Comparison of ENCODE assay signal across 33 cellular contexts in the genomic region with DNA sequence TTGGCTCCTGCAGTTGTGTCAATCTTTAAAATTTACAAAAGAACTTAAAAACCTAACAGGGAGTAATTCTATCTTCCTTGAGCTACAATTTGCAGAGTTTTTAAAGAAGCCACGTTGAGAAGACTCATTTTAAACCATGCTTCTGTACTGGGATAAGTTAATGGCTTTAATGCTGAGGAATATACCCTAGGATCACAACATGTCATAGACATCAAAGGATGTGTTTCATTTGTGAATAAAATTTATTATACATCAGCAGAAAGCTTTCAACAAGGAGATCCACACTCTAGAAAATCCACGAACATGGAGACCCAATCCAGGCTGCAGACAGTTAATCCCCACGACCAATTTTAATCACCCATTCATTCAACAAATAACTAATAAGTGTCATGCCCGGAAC.
DNase-seq lines count a peak whose midpoint lies in the region; ATAC-seq and TF ChIP-seq lines count a peak whose summit lies in the region.
"Had no signal": no experiment of that assay in that cellular context is flagged by ENCODE, and none has a peak within 500 bp of the region (broad histone marks: within the 10 kb centered on the region; RNA-seq: fewer than 3 reads in every experiment).

No MANE protein-coding gene starts in this region.

- no peaks in the 10 kb centered on the region for H3K4me1 ChIP-seq in endocrine pancreas (ENCODE audit: control insufficient read depth, insufficient read depth, low read length)
- no peaks in the 10 kb centered on the region for H3K4me1 ChIP-seq in smooth muscle cell (ENCODE audit: low read depth)
- H3K4me1 ChIP-seq: A549; BE2C; BLaER1; BLaER1 treated with 17β-estradiol and CSF1 and Interleukin-3, amounts not matched to agents 10 nM and 100 nM; Caco-2 had no signal

- no peaks in the 10 kb centered on the region for H3K9me3 Mint-ChIP-seq in progenitor cell of endocrine pancreas (ENCODE audit: low read depth)
- no peaks in the 10 kb centered on the region for H3K9me3 Mint-ChIP-seq in MCF 10A (ENCODE audit: unreplicated experiment)
- H3K9me3 Mint-ChIP-seq: CD4-positive, alpha-beta memory T cell; CD4-positive, alpha-beta T cell; CD4-positive, CD25-positive, alpha-beta regulatory T cell; CD8-positive, alpha-beta T cell had no signal

- H3K4me3 Mint-ChIP-seq in progenitor cell of endocrine pancreas (ENCODE audit: low read depth) (no peak overlapping the region), MCF 10A (ENCODE audit: unreplicated experiment) (no peak overlapping the region)
- H3K4me3 Mint-ChIP-seq: B cell; CD14-positive monocyte; CD4-positive, alpha-beta memory T cell; CD4-positive, alpha-beta T cell; CD4-positive, CD25-positive, alpha-beta regulatory T cell; CD8-positive, alpha-beta memory T cell; CD8-positive, alpha-beta T cell had no signal

- no peak overlapping the region for H2AFZ ChIP-seq in neural cell (ENCODE audit: low read depth, low read length)
- no peak overlapping the region for H2AFZ ChIP-seq in smooth muscle cell (ENCODE audit: low read depth)

- H3K36me3 Mint-ChIP-seq in progenitor cell of endocrine pancreas (ENCODE audit: insufficient read depth) (peaks cover 5% of the 10 kb centered on the region), MCF 10A (ENCODE audit: insufficient read depth, unreplicated experiment) (no peaks in the 10 kb centered on the region)
- H3K36me3 Mint-ChIP-seq: CD14-positive monocyte; CD4-positive, alpha-beta memory T cell; CD4-positive, CD25-positive, alpha-beta regulatory T cell; CD8-positive, alpha-beta memory T cell; CD8-positive, alpha-beta T cell had no signal

- peak overlapping the region; percentile 6 for H3K27ac Mint-ChIP-seq in progenitor cell of endocrine pancreas
- no peak overlapping the region for H3K27ac Mint-ChIP-seq in MCF 10A (ENCODE audit: low read depth, unreplicated experiment)
- H3K27ac Mint-ChIP-seq: B cell; CD14-positive monocyte; CD4-positive, alpha-beta memory T cell; CD4-positive, alpha-beta T cell; CD4-positive, CD25-positive, alpha-beta regulatory T cell; CD8-positive, alpha-beta memory T cell; CD8-positive, alpha-beta T cell had no signal

- H3K9ac ChIP-seq in endocrine pancreas (ENCODE audit: control insufficient read depth, insufficient read depth, low read length) = peak overlapping the region; percentile 32
- no peak overlapping the region for H3K9ac ChIP-seq in neural cell (ENCODE audit: low read length)
- no peak overlapping the region for H3K9ac ChIP-seq in smooth muscle cell (ENCODE audit: low read depth)
- H3K9ac ChIP-seq: BLaER1; BLaER1 treated with 17β-estradiol and CSF1 and Interleukin-3, amounts not matched to agents 10 nM and 100 nM had no signal

- TF ChIP-seq EP300 in neural cell (conservative IDR thresholded peaks at IDR 0.05; ENCODE audit: poor library complexity, severe bottlenecking) = peak; percentile 95

- H3K27me3 ChIP-seq in endocrine pancreas (ENCODE audit: control insufficient read depth, insufficient read depth, low read length) (no peaks in the 10 kb centered on the region), neural cell (ENCODE audit: insufficient read depth, low read depth, low read length) (no peaks in the 10 kb centered on the region), smooth muscle cell (ENCODE audit: low read depth) (no peaks in the 10 kb centered on the region)
- H3K27me3 ChIP-seq: BE2C; BLaER1; BLaER1 treated with 17β-estradiol and CSF1 and Interleukin-3, amounts not matched to agents 10 nM and 100 nM had no signal

- no peaks in the 10 kb centered on the region for H3K27me3 Mint-ChIP-seq in progenitor cell of endocrine pancreas
- H3K27me3 Mint-ChIP-seq in MCF 10A (ENCODE audit: insufficient read depth, unreplicated experiment) = no peaks in the 10 kb centered on the region
- H3K27me3 Mint-ChIP-seq: B cell; CD4-positive, alpha-beta memory T cell; CD4-positive, alpha-beta T cell had no signal

- H3K27ac ChIP-seq in neural cell (ENCODE audit: low read length) = no peak overlapping the region
- H3K27ac ChIP-seq in smooth muscle cell (ENCODE audit: low read depth) = no peak overlapping the region
- H3K27ac ChIP-seq: 22Rv1; A549; BLaER1; BLaER1 treated with 17β-estradiol and CSF1 and Interleukin-3, amounts not matched to agents 10 nM and 100 nM; C4-2B had no signal

- H3K4me2 ChIP-seq in neural cell (ENCODE audit: low read length) = no peak overlapping the region
- H3K4me2 ChIP-seq in smooth muscle cell = no peak overlapping the region
- H3K4me2 ChIP-seq: A549; BLaER1; BLaER1 treated with 17β-estradiol and CSF1 and Interleukin-3, amounts not matched to agents 10 nM and 100 nM had no signal

- H3K4me1 Mint-ChIP-seq in progenitor cell of endocrine pancreas (ENCODE audit: low read depth) = peaks cover 3% of the 10 kb centered on the region
- no peaks in the 10 kb centered on the region for H3K4me1 Mint-ChIP-seq in MCF 10A (ENCODE audit: insufficient read depth, unreplicated experiment)
- H3K4me1 Mint-ChIP-seq: B cell; CD14-positive monocyte; CD4-positive, alpha-beta memory T cell; CD4-positive, CD25-positive, alpha-beta regulatory T cell; CD8-positive, alpha-beta memory T cell had no signal

- no peaks in the 10 kb centered on the region for H3K9me3 ChIP-seq in endocrine pancreas (ENCODE audit: control insufficient read depth, low read length)
- no peaks in the 10 kb centered on the region for H3K9me3 ChIP-seq in neural cell (ENCODE audit: low read length)
- H3K9me3 ChIP-seq in smooth muscle cell (replicated peaks; ENCODE audit: low read depth) = no peaks in the 10 kb centered on the region
- H3K9me3 ChIP-seq: A549, BE2C, Caco-2 had no signal

- intact Hi-C loops in left ventricle myocardium superior (cut with micrococcal nuclease) (no loop called here), MCF 10A (cut with micrococcal nuclease) (no loop called here)

- H3F3A ChIP-seq in neural cell (ENCODE audit: insufficient read depth, low read length, poor library complexity, severe bottlenecking) (no peaks in the 10 kb centered on the region), smooth muscle cell (ENCODE audit: low read depth) (no peaks in the 10 kb centered on the region)

- no peak for ATAC-seq in left ventricle myocardium superior
- ATAC-seq: A549; CD8-positive, alpha-beta T cell had no signal

- CTCF ChIA-PET in MCF 10A (lab: Yijun Ruan, JAX) = interaction anchor here (0.6 to 3.3 kb wide), 5 partner anchors 8 to 245 kb away, joined by 3 to 17 read pairs (median 3); no protein-coding TSS in a partner anchor

- H3K79me2 ChIP-seq in neural cell (replicated peaks; ENCODE audit: insufficient read depth, low read length) = no peaks in the 10 kb centered on the region
- no peaks in the 10 kb centered on the region for H3K79me2 ChIP-seq in smooth muscle cell (ENCODE audit: low read depth)

- TF ChIP-seq CTCF in neural cell (IDR thresholded peaks at IDR 0.05; ENCODE audit: poor library complexity, severe bottlenecking) (no peak), progenitor cell of endocrine pancreas (IDR thresholded peaks at IDR 0.05; ENCODE audit: unreplicated experiment) (no peak), MCF 10A (IDR thresholded peaks at IDR 0.05; ENCODE audit: unreplicated experiment) (no peak), smooth muscle cell (IDR thresholded peaks at IDR 0.05; ENCODE audit: borderline replicate concordance, insufficient read depth, poor library complexity, severe bottlenecking) (no peak)

- H3K36me3 ChIP-seq in endocrine pancreas (ENCODE audit: control insufficient read depth, insufficient read depth, low read length) = no peaks in the 10 kb centered on the region
- no peaks in the 10 kb centered on the region for H3K36me3 ChIP-seq in neural cell (ENCODE audit: insufficient read depth, low read length)
- H3K36me3 ChIP-seq in smooth muscle cell (ENCODE audit: low read depth) = no peaks in the 10 kb centered on the region
- H3K36me3 ChIP-seq: BE2C, BLaER1 had no signal

- TF ChIP-seq RAD21 in neural cell (conservative IDR thresholded peaks at IDR 0.05) = no peak

- POLR2A ChIA-PET in MCF 10A (lab: Yijun Ruan, JAX) = no interaction called here

- H4K20me1 ChIP-seq in neural cell (ENCODE audit: insufficient read depth) (no peaks in the 10 kb centered on the region), smooth muscle cell (ENCODE audit: low read depth) (peaks cover 56% of the 10 kb centered on the region)
- H4K20me1 ChIP-seq: BLaER1; BLaER1 treated with 17β-estradiol and CSF1 and Interleukin-3, amounts not matched to agents 10 nM and 100 nM had no signal

- no peaks in the 10 kb centered on the region for H3K9me2 ChIP-seq in neural cell (ENCODE audit: insufficient read depth, low read length)

- BruUV-seq in MCF 10A (replicated peaks; lab: Mats Ljungman, UMichigan) = no TSS peak

- H3K4me3 ChIP-seq in endocrine pancreas (ENCODE audit: control insufficient read depth, insufficient read depth, low read length) = no peak overlapping the region
- no peak overlapping the region for H3K4me3 ChIP-seq in neural cell (ENCODE audit: low read length)
- H3K4me3 ChIP-seq in smooth muscle cell = no peak overlapping the region
- H3K4me3 ChIP-seq: A549; BLaER1; BLaER1 treated with 17β-estradiol and CSF1 and Interleukin-3, amounts not matched to agents 10 nM and 100 nM had no signal

- 94% methylated on average over 4 of the region's 4 CpGs for WGBS in smooth muscle cell (ENCODE audit: low lambda C conversion rate)

- DNase-seq in progenitor cell of endocrine pancreas (ENCODE audit: low spot score, unreplicated experiment) (no peak), left ventricle myocardium superior (no peak), MCF 10A (ENCODE audit: unreplicated experiment) (no peak), smooth muscle cell (lab: John Stamatoyannopoulos, UW; ENCODE audit: unreplicated experiment) (no peak)
- DNase-seq: 8988T; ACHN; AML-193; BE2C; C1 segment of cervical spinal cord; Caco-2; Calu3; CD4-positive, alpha-beta memory T cell; CD4-positive, alpha-beta T cell; CD4-positive, CD25-positive, alpha-beta regulatory T cell; CD8-positive, alpha-beta memory T cell; CD8-positive, alpha-beta T cell; COR-L47; DMS 273 treated with DMSO at 0.1 percent for 48 hours; DMS153; DMS53; DMS79; DMS79 treated with DMSO at 0.1 percent for 48 hours; DND-41; EL had no signal

TF ChIP-seq in neural cell, 6 proteins besides CTCF, POLR2A, EP300 and RAD21 (continues in another document):
- TF ChIP-seq MXI1 (conservative IDR thresholded peaks at IDR 0.05; ENCODE audit: poor library complexity, severe bottlenecking) = peak; percentile 44
- no peak for TF ChIP-seq SMC3 (conservative IDR thresholded peaks at IDR 0.05; ENCODE audit: poor library complexity)
